In the genomic region with DNA sequence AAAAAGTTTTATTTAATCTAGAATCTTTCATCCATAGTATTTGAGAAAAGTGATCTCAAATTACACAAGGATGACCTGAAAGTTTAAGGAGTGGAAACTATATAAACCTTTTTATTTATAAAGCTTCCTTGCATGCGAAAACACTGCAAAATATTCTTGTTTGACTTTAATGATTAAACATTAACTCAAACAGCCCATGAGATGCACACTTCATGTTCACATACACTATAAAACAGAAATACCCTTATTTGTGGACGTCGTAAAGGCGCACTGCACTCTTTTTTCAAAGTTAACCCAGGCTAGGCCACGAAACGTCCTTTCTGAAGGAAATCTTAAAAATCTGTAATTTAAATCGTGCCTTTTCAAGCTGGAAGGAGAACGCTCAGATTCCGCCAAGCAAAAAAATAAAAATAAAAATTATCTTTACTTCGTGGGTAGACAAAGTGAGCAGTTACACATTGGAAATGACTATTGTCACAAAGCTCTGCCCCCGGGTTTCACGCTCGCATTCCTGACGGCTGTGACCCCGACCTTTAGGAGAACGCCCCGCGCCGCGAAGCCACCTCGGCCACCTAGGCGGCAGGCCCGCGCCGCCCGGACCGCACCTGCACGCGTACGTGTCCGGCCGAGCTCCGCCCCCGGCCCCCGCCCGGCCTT, we compare ENCODE assay signal across 8 cellular contexts. TPM values are rescaled to one million over a fixed set of nuclear protein-coding genes. Genes with fewer than 3 reads are reported as not detected.
A peak's percentile ranks its signal among the peaks of the same experiment; 100 is the strongest.
DNase-seq lines count a peak whose midpoint lies in the region; ATAC-seq and TF ChIP-seq lines count a peak whose summit lies in the region.

No MANE protein-coding gene starts in this region.

- ATAC-seq in HG03378 (IDR thresholded peaks at IDR 0.05; ENCODE audit: unreplicated experiment) (peak; percentile 7), psoas muscle (no peak), GM21786 (IDR thresholded peaks at IDR 0.05; ENCODE audit: unreplicated experiment) (no peak)

- no peak for TF ChIP-seq CTCF in WERI-Rb-1 (IDR thresholded peaks at IDR 0.05; ENCODE audit: low read depth, low read length)
- TF ChIP-seq CTCF in esophagus squamous epithelium (IDR thresholded peaks at IDR 0.05), result no peak
- no peak for TF ChIP-seq CTCF in psoas muscle (IDR thresholded peaks at IDR 0.05)

- 1 to 2% methylated on average over 18 to 21 of the region's 36 CpGs for WGBS in esophagus squamous epithelium, 2 donors
- WGBS in psoas muscle, 3 donors, result 1 to 2% (median 1%) methylated on average over 34 to 36 of the region's 36 CpGs

- peak overlapping the region; percentile 98 for H3K27ac ChIP-seq in WERI-Rb-1
- H3K27ac ChIP-seq in esophagus squamous epithelium, result peak overlapping the region; percentile 97 to 100 (median 98)
- peak overlapping the region; percentile 95 for H3K27ac ChIP-seq in psoas muscle

- DNase-seq in WERI-Rb-1 (no peak), esophagus squamous epithelium (lab: John Stamatoyannopoulos, UW) (no peak), psoas muscle (no peak), globus pallidus (ENCODE audit: low spot score) (no peak), GDM1 (lab: John Stamatoyannopoulos, UW) (no peak)
- DNase-seq in central memory CD4-positive, alpha-beta T cell, result no peak

- peaks cover 32% of the 10 kb centered on the region for H3K36me3 ChIP-seq in WERI-Rb-1
- peaks cover 0 to 34% (median 8%) of the 10 kb centered on the region in 3 donors for H3K36me3 ChIP-seq in esophagus squamous epithelium
- H3K36me3 ChIP-seq in psoas muscle (ENCODE audit: insufficient read depth in 1 of 2, low read depth in 1 of 2), result peaks cover 3 to 34% of the 10 kb centered on the region in 2 donors

- H3K27me3 ChIP-seq in WERI-Rb-1 (ENCODE audit: insufficient read depth, low read depth, severe bottlenecking), result no peaks in the 10 kb centered on the region
- no peaks in the 10 kb centered on the region for H3K27me3 ChIP-seq in esophagus squamous epithelium
- H3K27me3 ChIP-seq in psoas muscle (ENCODE audit: insufficient read depth in 3 of 3, low read length in 2 of 3), result no peaks in the 10 kb centered on the region

- no peak for TF ChIP-seq POLR2A in esophagus squamous epithelium (IDR thresholded peaks at IDR 0.05)

- intact Hi-C loops in esophagus squamous epithelium (cut with DNase I), result no loop called here
- intact Hi-C loops in psoas muscle (cut with DNase I), result no loop called here

- H3K4me1 ChIP-seq in esophagus squamous epithelium (peaks cover 3 to 43% (median 5%) of the 10 kb centered on the region in 3 donors), psoas muscle (peaks cover 15% of the 10 kb centered on the region)

- peak overlapping the region; percentile 97 for H3K4me3 ChIP-seq in WERI-Rb-1 (ENCODE audit: low read depth, low read length)
- H3K4me3 ChIP-seq in esophagus squamous epithelium, result peak overlapping the region; percentile 80 to 88 (median 86)
- peak overlapping the region; percentile 80 for H3K4me3 ChIP-seq in psoas muscle

- H3K9me3 ChIP-seq in WERI-Rb-1 (ENCODE audit: severe bottlenecking), result peaks cover 2% of the 10 kb centered on the region
- no peaks in the 10 kb centered on the region for H3K9me3 ChIP-seq in esophagus squamous epithelium
- no peaks in the 10 kb centered on the region for H3K9me3 ChIP-seq in psoas muscle

RNA-seq across cellular contexts. Expression of gene FAM168B, which starts 0.7 kb away (rescaled TPM):
- total RNA-seq in esophagus squamous epithelium (10 to 100 TPM; 77.7 to 88.7 (median 79.8) TPM), psoas muscle (100 to 1,000 TPM in 2 of 4 donors, 10 to 100 TPM in 2; 63.1 to 130 (median 105) TPM)
- polyA plus RNA-seq in psoas muscle, result 100 to 1,000 TPM in 1 of 3 donors, 10 to 100 TPM in 2; 39.2 to 155 (median 98.8) TPM

RNA-seq across cellular contexts. Expression of gene PLEKHB2, which starts 12.6 kb away (rescaled TPM):
- total RNA-seq in esophagus squamous epithelium, result 10 to 100 TPM; 36.3 to 75.8 (median 47.4) TPM
- total RNA-seq in psoas muscle, result 10 to 100 TPM; 24.7 to 67.6 (median 28.7) TPM
- 10 to 100 TPM; 17.9 to 81.4 (median 74.7) TPM for polyA plus RNA-seq in psoas muscle
